Comparison of ENCODE assay signal across 30 cellular contexts in genomic region chr9:92655366-92655765, GRCh38. TPM values are rescaled to one million over a fixed set of nuclear protein-coding genes. Genes with fewer than 3 reads are reported as not detected.
DNase-seq lines count a peak whose midpoint lies in the region; ATAC-seq, FAIRE-seq and TF ChIP-seq lines count a peak whose summit lies in the region.
"Had no signal": no experiment of that assay in that cellular context is flagged by ENCODE, and none has a peak within 500 bp of the region (broad histone marks: within the 10 kb centered on the region; RNA-seq: fewer than 3 reads in every experiment).

No MANE protein-coding gene starts in this region.

- no peaks in the 10 kb centered on the region for H3K36me3 Mint-ChIP-seq in natural killer cell treated with Interleukin-12 subunit alpha and Interleukin-12 subunit beta and Interleukin-15 and Interleukin-18, amount 100 ng/mL, for 72 hours
- H3K36me3 Mint-ChIP-seq in natural killer cell (no peaks in the 10 kb centered on the region), astrocyte (ENCODE audit: low read depth, unreplicated experiment) (peaks cover 32% of the 10 kb centered on the region), neural crest cell (ENCODE audit: low read depth) (no peaks in the 10 kb centered on the region)

- TF ChIP-seq POLR2A in vagina (IDR thresholded peaks at IDR 0.05), result no peak

- H3K4me2 ChIP-seq in astrocyte (ENCODE audit: low read length), result no peak overlapping the region
- H3K4me2 ChIP-seq: PC-9 had no signal

- ATAC-seq in natural killer cell treated with Interleukin-12 subunit alpha and Interleukin-12 subunit beta and Interleukin-15 and Interleukin-18, amount 100 ng/mL, for 72 hours, result no peak
- ATAC-seq in natural killer cell, result no peak
- no peak for ATAC-seq in HG02852 (IDR thresholded peaks at IDR 0.05; ENCODE audit: unreplicated experiment)
- ATAC-seq: activated CD4-positive, alpha-beta T cell treated with anti-CD3 and anti-CD28 coated beads for 36 hours; activated CD8-positive, alpha-beta T cell treated with anti-CD3 and anti-CD28 coated beads, Interleukin-2, amount 10 ng/mL, durations not matched to agents 7 days and 5 days; activated naive CD4-positive, alpha-beta T cell treated with anti-CD3 and anti-CD28 coated beads, Interleukin-2, amount 50 U/mL, for 72 hours; effector memory CD8-positive, alpha-beta T cell; HepG2; naive thymus-derived CD4-positive, alpha-beta T cell had no signal

- peaks cover 77% of the 10 kb centered on the region for H4K20me1 ChIP-seq in astrocyte (ENCODE audit: insufficient read depth, low read length)

- in situ Hi-C loops in KBM-7 (cut with MboI; ENCODE audit: low pct_unique_long_range_greater_than_20kb, low sequenced_read_pairs), result no loop called here

- peak; percentile 5 for DNase-seq in natural killer cell treated with Interleukin-12 subunit alpha and Interleukin-12 subunit beta and Interleukin-15 and Interleukin-18, amount 100 ng/mL, for 72 hours (ENCODE audit: low spot score)
- DNase-seq in natural killer cell (no peak), astrocyte (ENCODE audit: low read depth) (no peak), neural crest cell (ENCODE audit: low read depth, low spot score) (no peak), vagina (ENCODE audit: extremely low spot score in 2 of 2) (no peak), anterior cingulate cortex (lab: John Stamatoyannopoulos, UW) (no peak), KBM-7 (no peak)
- DNase-seq: activated CD4-positive, alpha-beta T cell treated with anti-CD3 and anti-CD28 coated beads for 36 hours; activated CD8-positive, alpha-beta T cell treated with anti-CD3 and anti-CD28 coated beads, Interleukin-2, amount 10 ng/mL, durations not matched to agents 7 days and 5 days; DMS 273 treated with DMSO at 0.1 percent for 48 hours; effector memory CD8-positive, alpha-beta T cell; foreskin melanocyte; Karpas-422; MV-4-11; naive thymus-derived CD4-positive, alpha-beta T cell; NCI-H1436; NCI-H2081; NCI-H524 treated with DMSO at 0.1 percent for 48 hours; SHP77; thyroid gland had no signal

- no peak overlapping the region for H3K27ac ChIP-seq in astrocyte (ENCODE audit: low read depth, low read length)
- H3K27ac ChIP-seq in vagina, result peak overlapping the region; percentile 70
- H3K27ac ChIP-seq: cardiac muscle cell, PC-9, thyroid gland had no signal

- H3K27me3 ChIP-seq in astrocyte (ENCODE audit: insufficient read depth, low read length) (no peaks in the 10 kb centered on the region), vagina (no peaks in the 10 kb centered on the region)
- H3K27me3 ChIP-seq: cardiac muscle cell, thyroid gland had no signal

- H3K36me3 ChIP-seq in astrocyte (ENCODE audit: insufficient read depth, low read length), result peaks cover 3% of the 10 kb centered on the region
- peaks cover 0 to 18% of the 10 kb centered on the region in 2 donors for H3K36me3 ChIP-seq in vagina
- H3K36me3 ChIP-seq: cardiac muscle cell had no signal

- no peak overlapping the region for H3K4me3 Mint-ChIP-seq in natural killer cell treated with Interleukin-12 subunit alpha and Interleukin-12 subunit beta and Interleukin-15 and Interleukin-18, amount 100 ng/mL, for 72 hours
- no peak overlapping the region for H3K4me3 Mint-ChIP-seq in natural killer cell
- H3K4me3 Mint-ChIP-seq in astrocyte (ENCODE audit: unreplicated experiment), result no peak overlapping the region
- no peak overlapping the region for H3K4me3 Mint-ChIP-seq in neural crest cell
- H3K4me3 Mint-ChIP-seq: activated CD4-positive, alpha-beta T cell treated with anti-CD3 and anti-CD28 coated beads for 36 hours; activated CD8-positive, alpha-beta T cell treated with anti-CD3 and anti-CD28 coated beads, Interleukin-2, amount 10 ng/mL, durations not matched to agents 7 days and 5 days; effector memory CD8-positive, alpha-beta T cell; naive thymus-derived CD4-positive, alpha-beta T cell; stimulated activated naive CD8-positive, alpha-beta T cell treated with anti-CD3 and anti-CD28 coated beads, Interleukin-15, Interleukin-2, amounts not matched to agents 100 ng/mL and 50 ng/mL, for 24 hours had no signal

- peaks cover 11% of the 10 kb centered on the region for H3K4me1 ChIP-seq in astrocyte (ENCODE audit: insufficient read depth, low read length)
- H3K4me1 ChIP-seq in vagina, result peaks cover 47% of the 10 kb centered on the region
- H3K4me1 ChIP-seq: HAP-1, thyroid gland had no signal

- H3K79me2 ChIP-seq in astrocyte (ENCODE audit: insufficient read depth, low read length), result peaks cover 50% of the 10 kb centered on the region

- H3K4me3 ChIP-seq in astrocyte (ENCODE audit: insufficient read depth, low read depth, low read length), result no peak overlapping the region
- no peak overlapping the region for H3K4me3 ChIP-seq in vagina
- H3K4me3 ChIP-seq: cardiac muscle cell, HAP-1, PC-9, thyroid gland had no signal

- no peaks in the 10 kb centered on the region for H3K9me3 Mint-ChIP-seq in natural killer cell treated with Interleukin-12 subunit alpha and Interleukin-12 subunit beta and Interleukin-15 and Interleukin-18, amount 100 ng/mL, for 72 hours
- H3K9me3 Mint-ChIP-seq in natural killer cell, result no peaks in the 10 kb centered on the region
- no peaks in the 10 kb centered on the region for H3K9me3 Mint-ChIP-seq in astrocyte (ENCODE audit: unreplicated experiment)
- H3K9me3 Mint-ChIP-seq in neural crest cell, result no peaks in the 10 kb centered on the region
- H3K9me3 Mint-ChIP-seq: activated naive CD4-positive, alpha-beta T cell treated with anti-CD3 and anti-CD28 coated beads, Interleukin-2, amount 50 U/mL, for 72 hours; activated T-helper 2 cell treated with anti-CD3 and anti-CD28 coated beads, Interferon-gamma antibody, Interleukin-2, Interleukin-4, amounts not matched to agents 10 μg/mL and 5 μg/mL and 100 μg/mL, durations not matched to agents 14 hours and 24 hours and 36 hours; effector memory CD8-positive, alpha-beta T cell; naive thymus-derived CD4-positive, alpha-beta T cell; stimulated activated naive CD8-positive, alpha-beta T cell treated with anti-CD3 and anti-CD28 coated beads, Interleukin-15, Interleukin-2, amounts not matched to agents 100 ng/mL and 50 ng/mL, for 24 hours had no signal

- TF ChIP-seq CTCF in natural killer cell (IDR thresholded peaks at IDR 0.05) (no peak), astrocyte (IDR thresholded peaks at IDR 0.05; ENCODE audit: insufficient read depth, low read depth, low read length) (no peak), neural crest cell (conservative IDR thresholded peaks at IDR 0.05) (no peak), vagina (IDR thresholded peaks at IDR 0.05) (no peak)

- no peaks in the 10 kb centered on the region for H3K27me3 Mint-ChIP-seq in natural killer cell treated with Interleukin-12 subunit alpha and Interleukin-12 subunit beta and Interleukin-15 and Interleukin-18, amount 100 ng/mL, for 72 hours
- H3K27me3 Mint-ChIP-seq in natural killer cell (ENCODE audit: low read depth in 2 of 2) (no peaks in the 10 kb centered on the region), astrocyte (ENCODE audit: low read depth, unreplicated experiment) (no peaks in the 10 kb centered on the region), neural crest cell (ENCODE audit: low read depth) (no peaks in the 10 kb centered on the region)
- H3K27me3 Mint-ChIP-seq: activated CD4-positive, alpha-beta T cell treated with anti-CD3 and anti-CD28 coated beads for 36 hours; effector memory CD8-positive, alpha-beta T cell; naive thymus-derived CD4-positive, alpha-beta T cell; stimulated activated naive CD8-positive, alpha-beta T cell treated with anti-CD3 and anti-CD28 coated beads, Interleukin-15, Interleukin-2, amounts not matched to agents 100 ng/mL and 50 ng/mL, for 24 hours had no signal

- H3K27ac Mint-ChIP-seq in natural killer cell treated with Interleukin-12 subunit alpha and Interleukin-12 subunit beta and Interleukin-15 and Interleukin-18, amount 100 ng/mL, for 72 hours, result no peak overlapping the region
- H3K27ac Mint-ChIP-seq in natural killer cell (no peak overlapping the region), astrocyte (ENCODE audit: unreplicated experiment) (peak overlapping the region; percentile 10), neural crest cell (ENCODE audit: unreplicated experiment) (peak overlapping the region; percentile 71)
- H3K27ac Mint-ChIP-seq: activated CD4-positive, alpha-beta T cell treated with anti-CD3 and anti-CD28 coated beads for 36 hours; activated CD8-positive, alpha-beta T cell treated with anti-CD3 and anti-CD28 coated beads, Interleukin-2, amount 10 ng/mL, durations not matched to agents 7 days and 5 days; activated T-helper 2 cell treated with anti-CD3 and anti-CD28 coated beads, Interferon-gamma antibody, Interleukin-2, Interleukin-4, amounts not matched to agents 10 μg/mL and 5 μg/mL and 100 μg/mL, durations not matched to agents 14 hours and 24 hours and 36 hours; stimulated activated naive CD8-positive, alpha-beta T cell treated with anti-CD3 and anti-CD28 coated beads, Interleukin-15, Interleukin-2, amounts not matched to agents 100 ng/mL and 50 ng/mL, for 24 hours had no signal

- no peak overlapping the region for H2AFZ ChIP-seq in astrocyte (ENCODE audit: low read depth, low read length)
- H2AFZ ChIP-seq: PC-9 had no signal

- FAIRE-seq in astrocyte (lab: Jason Lieb, UNC), result no peak
- FAIRE-seq: GM12891, HepG2, small intestine had no signal

- H3K9me3 ChIP-seq in astrocyte (ENCODE audit: insufficient read depth, low read depth, low read length) (no peaks in the 10 kb centered on the region), vagina (no peaks in the 10 kb centered on the region)
- H3K9me3 ChIP-seq: HAP-1, thyroid gland had no signal

- intact Hi-C loops in natural killer cell (cut with micrococcal nuclease), result no loop called here
- intact Hi-C loops in vagina (cut with DNase I), result no loop called here

- no peak overlapping the region for H3K9ac ChIP-seq in astrocyte (ENCODE audit: low read length)

- peaks cover 0 to 5% of the 10 kb centered on the region in 2 donors for H3K4me1 Mint-ChIP-seq in natural killer cell treated with Interleukin-12 subunit alpha and Interleukin-12 subunit beta and Interleukin-15 and Interleukin-18, amount 100 ng/mL, for 72 hours (ENCODE audit: low read depth in 2 of 2)
- H3K4me1 Mint-ChIP-seq in natural killer cell (peaks cover 4 to 7% of the 10 kb centered on the region in 2 donors), astrocyte (ENCODE audit: low read depth, unreplicated experiment) (peaks cover 9% of the 10 kb centered on the region), neural crest cell (peaks cover 19% of the 10 kb centered on the region)
- H3K4me1 Mint-ChIP-seq: activated CD4-positive, alpha-beta T cell treated with anti-CD3 and anti-CD28 coated beads for 36 hours had no signal

RNA-seq across cellular contexts. Expression of gene IPPK, which starts 14.6 kb away (rescaled TPM):
- 10 to 100 TPM; 11.8 to 21.9 TPM for total RNA-seq in natural killer cell treated with Interleukin-12 subunit alpha and Interleukin-12 subunit beta and Interleukin-15 and Interleukin-18, amount 100 ng/mL, for 72 hours
- 1 to 10 TPM; 4.9 to 9.2 (median 6.7) TPM for total RNA-seq in natural killer cell
- 11.3 and 14.1 TPM in 2 replicates for total RNA-seq in astrocyte
- 13.1 and 15.0 TPM in 2 replicates for total RNA-seq in neural crest cell
- 39.5 TPM for total RNA-seq in vagina

Comparison
In these comparisons a context has a peak if more than half of its experiments do, and no peak if none do; other contexts are left out.
1. H3K27ac Mint-ChIP-seq: peak in astrocyte (single experiment) and neural crest cell (single experiment); none in natural killer cell treated with Interleukin-12 subunit alpha and Interleukin-12 subunit beta and Interleukin-15 and Interleukin-18, amount 100 ng/mL, for 72 hours (0 of 2) and natural killer cell (0 of 2).